ENCODE assay signal across 14 cellular contexts in genomic region chr12:67484788-67485480, GRCh38.
A peak's percentile ranks its signal among the peaks of the same experiment; 100 is the strongest.
DNase-seq lines count a peak whose midpoint lies in the region; ATAC-seq and TF ChIP-seq lines count a peak whose summit lies in the region.
"Had no signal": no experiment of that assay in that cellular context is flagged by ENCODE, and none has a peak within 500 bp of the region (broad histone marks: within the 10 kb centered on the region; RNA-seq: fewer than 3 reads in every experiment).

No MANE protein-coding gene starts in this region.

- 0 out of 2 replicates have a peak overlapping the region, but pooled peaks have one; percentile 37 for H2AFZ ChIP-seq in DND-41 (ENCODE audit: low read depth, low read length)

- H3K4me1 ChIP-seq in DND-41 (ENCODE audit: insufficient read depth, low read length) (peaks cover 33% of the 10 kb centered on the region), Peyer's patch (peaks cover 0 to 11% (median 5%) of the 10 kb centered on the region in 4 donors), foreskin keratinocyte (no peaks in the 10 kb centered on the region)

- H3K4me3 ChIP-seq in DND-41 (ENCODE audit: low read depth in 1 of 2, low read length in 2 of 2) = no peak overlapping the region
- H3K4me3 ChIP-seq in Peyer's patch = no peak overlapping the region
- no peak overlapping the region for H3K4me3 ChIP-seq in WERI-Rb-1 (ENCODE audit: low read depth, low read length)
- H3K4me3 ChIP-seq: gastroesophageal sphincter had no signal

- H3K27ac ChIP-seq in DND-41 (ENCODE audit: low read length) = peak overlapping the region; percentile 68
- H3K27ac ChIP-seq in Peyer's patch = peak overlapping the region in 3 of 4 donors; percentile 6 to 64 (median 23)
- no peak overlapping the region for H3K27ac ChIP-seq in foreskin keratinocyte
- H3K27ac ChIP-seq in WERI-Rb-1 = no peak overlapping the region
- H3K27ac ChIP-seq: gastroesophageal sphincter had no signal

- H3K36me3 ChIP-seq in DND-41 (ENCODE audit: insufficient read depth, low read length) (no peaks in the 10 kb centered on the region), Peyer's patch (no peaks in the 10 kb centered on the region), WERI-Rb-1 (no peaks in the 10 kb centered on the region)
- H3K36me3 ChIP-seq: gastroesophageal sphincter had no signal

- DNase-seq in DND-41 = no peak
- peak in 1 of 3 donors; percentile 26 for DNase-seq in Peyer's patch
- no peak for DNase-seq in foreskin keratinocyte
- DNase-seq in WERI-Rb-1 = no peak
- DNase-seq: cortex of kidney, DMS79 treated with DMSO at 0.1 percent for 48 hours, NCI-H1930, OCI-M1 had no signal

- no peak overlapping the region for H3K9ac ChIP-seq in DND-41 (ENCODE audit: low read depth, low read length)

- no peaks in the 10 kb centered on the region for H4K20me1 ChIP-seq in DND-41 (ENCODE audit: insufficient read depth, low read length)

- ATAC-seq in DND-41 (ENCODE audit: insufficient read depth, low read depth) = no peak; the same call in 2 of the 3 replicates
- ATAC-seq in GM19035 (IDR thresholded peaks at IDR 0.05; ENCODE audit: unreplicated experiment) = peak; percentile 24
- peak; percentile 24 for ATAC-seq in foreskin keratinocyte
- no peak for ATAC-seq in GM19467 (IDR thresholded peaks at IDR 0.05; ENCODE audit: unreplicated experiment)
- no peak for ATAC-seq in HG03045 (IDR thresholded peaks at IDR 0.05; ENCODE audit: unreplicated experiment)
- ATAC-seq in HG03196 (IDR thresholded peaks at IDR 0.05; ENCODE audit: unreplicated experiment) = no peak
- ATAC-seq: gastroesophageal sphincter, left lobe of liver had no signal

- H3K9me3 ChIP-seq in DND-41 (ENCODE audit: insufficient read depth, low read length, severe bottlenecking) (peaks cover 27% of the 10 kb centered on the region), Peyer's patch (peaks cover 0 to 17% (median 3%) of the 10 kb centered on the region in 4 donors), WERI-Rb-1 (ENCODE audit: severe bottlenecking) (peaks cover 20% of the 10 kb centered on the region)

- no peak for TF ChIP-seq CTCF in DND-41 (IDR thresholded peaks at IDR 0.05; ENCODE audit: borderline replicate concordance, extremely low read depth, low read length, poor library complexity, severe bottlenecking)
- no peak for TF ChIP-seq CTCF in Peyer's patch (IDR thresholded peaks at IDR 0.05)
- TF ChIP-seq CTCF in foreskin keratinocyte (conservative IDR thresholded peaks at IDR 0.05) = no peak
- TF ChIP-seq CTCF in WERI-Rb-1 (IDR thresholded peaks at IDR 0.05; ENCODE audit: low read depth, low read length) = no peak

- H3K4me2 ChIP-seq in DND-41 (ENCODE audit: insufficient read depth, low read length) = no peak overlapping the region

- H3K27me3 ChIP-seq in DND-41 (ENCODE audit: insufficient read depth, low read length, poor library complexity) (no peaks in the 10 kb centered on the region), Peyer's patch (no peaks in the 10 kb centered on the region), foreskin keratinocyte (no peaks in the 10 kb centered on the region), WERI-Rb-1 (ENCODE audit: insufficient read depth, low read depth, severe bottlenecking) (no peaks in the 10 kb centered on the region)
- H3K27me3 ChIP-seq: gastroesophageal sphincter had no signal

- no peak for TF ChIP-seq POLR2A in Peyer's patch (IDR thresholded peaks at IDR 0.05)

- H3K79me2 ChIP-seq in DND-41 (ENCODE audit: insufficient read depth, low read length) = no peaks in the 10 kb centered on the region

Comparison
In these comparisons a context has a peak if more than half of its experiments do, and no peak if none do; other contexts are left out.
1. ATAC-seq: peak in GM19035 (single experiment) and foreskin keratinocyte (single experiment); none in DND-41 (single experiment), GM19467 (single experiment), HG03045 (single experiment) and HG03196 (single experiment).
2. H3K27ac ChIP-seq: peak in DND-41 (single experiment) and Peyer's patch (3 of 4); none in foreskin keratinocyte (single experiment) and WERI-Rb-1 (single experiment).